ENCODE assay signal across 9 cellular contexts in genomic region chr16:26186221-26186620, GRCh38.
"Had no signal": no experiment of that assay in that cellular context is flagged by ENCODE, and none has a peak within 500 bp of the region (broad histone marks: within the 10 kb centered on the region; RNA-seq: fewer than 3 reads in every experiment).

No MANE protein-coding gene starts in this region.

- H3K36me3 ChIP-seq: HAP-1 had no signal

- H3K4me1 ChIP-seq: HAP-1 had no signal

- H3K27ac Mint-ChIP-seq: HFFc6 had no signal

- ATAC-seq: HCT116, K562 had no signal

- H3K9me3 ChIP-seq: HAP-1 had no signal

- H3K27ac ChIP-seq: GM23248 had no signal

- DNase-seq: GM23248, GOT3, H7, HFFc6, IMR-90, KG1 had no signal

- H3K4me3 Mint-ChIP-seq: HFFc6 had no signal

- H3K4me3 ChIP-seq: GM23248, HAP-1, K562 had no signal
